Comparison of ENCODE assay signal across 25 cellular contexts in the genomic region with DNA sequence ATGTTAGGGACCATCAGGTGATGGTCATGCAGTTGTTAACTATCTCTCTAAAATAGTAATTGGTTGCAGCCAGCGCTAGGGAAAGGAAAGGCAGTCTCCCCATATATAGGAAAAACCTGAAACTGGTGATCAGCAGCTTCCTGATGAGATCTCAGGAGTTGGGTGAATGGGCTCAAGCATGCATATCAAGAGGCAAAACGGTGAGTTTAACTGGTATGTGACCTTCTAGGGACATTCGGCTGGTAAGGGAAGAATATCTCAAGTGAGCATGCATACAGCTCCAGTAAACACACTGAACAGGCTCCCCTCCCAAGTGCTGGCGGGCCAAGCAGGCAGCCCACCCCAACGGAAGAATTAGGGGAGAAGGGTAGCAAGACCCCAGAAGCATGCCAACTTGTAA. TPM values are rescaled to one million over a fixed set of nuclear protein-coding genes. Genes with fewer than 3 reads are reported as not detected.
DNase-seq lines count a peak whose midpoint lies in the region; ATAC-seq, FAIRE-seq and TF ChIP-seq lines count a peak whose summit lies in the region.
"Had no signal": no experiment of that assay in that cellular context is flagged by ENCODE, and none has a peak within 500 bp of the region (broad histone marks: within the 10 kb centered on the region; RNA-seq: fewer than 3 reads in every experiment).

No MANE protein-coding gene starts in this region.

- H3K79me2 ChIP-seq in GM23338 (replicated peaks; ENCODE audit: insufficient read depth) = no peaks in the 10 kb centered on the region

- ATAC-seq in GM23338 (peak; percentile 60), WTC11 (peak; percentile 92), GM19023 (IDR thresholded peaks at IDR 0.05; ENCODE audit: unreplicated experiment) (no peak), left lobe of liver (no peak), GM19467 (IDR thresholded peaks at IDR 0.05; ENCODE audit: unreplicated experiment) (no peak)
- ATAC-seq: HCT116 had no signal

- no peaks in the 10 kb centered on the region for H3K36me3 Mint-ChIP-seq in GM23338 (ENCODE audit: low read depth)
- no peaks in the 10 kb centered on the region for H3K36me3 Mint-ChIP-seq in WTC11
- no peaks in the 10 kb centered on the region for H3K36me3 Mint-ChIP-seq in nephron (ENCODE audit: low read depth)
- H3K36me3 Mint-ChIP-seq: CD4-positive, CD25-positive, alpha-beta regulatory T cell had no signal

- H3K4me3 Mint-ChIP-seq in GM23338 (no peak overlapping the region), WTC11 (no peak overlapping the region), nephron (no peak overlapping the region)
- H3K4me3 Mint-ChIP-seq: CD4-positive, CD25-positive, alpha-beta regulatory T cell had no signal

- H3K4me1 Mint-ChIP-seq in GM23338 (peaks cover 12% of the 10 kb centered on the region; the same call in 2 of the 3 replicates), WTC11 (peaks cover 18% of the 10 kb centered on the region), nephron (peaks cover 10% of the 10 kb centered on the region)
- H3K4me1 Mint-ChIP-seq: CD4-positive, CD25-positive, alpha-beta regulatory T cell had no signal

- CTCF ChIA-PET in WTC11 (lab: Charles Lee) = no interaction called here

- H4K20me1 ChIP-seq in GM23338 (replicated peaks; ENCODE audit: insufficient read depth) = no peaks in the 10 kb centered on the region
- H4K20me1 ChIP-seq: BLaER1 had no signal

- no peaks in the 10 kb centered on the region; the same call in 2 of the 3 replicates for H3K9me3 Mint-ChIP-seq in GM23338
- H3K9me3 Mint-ChIP-seq in WTC11 = no peaks in the 10 kb centered on the region
- H3K9me3 Mint-ChIP-seq in nephron = no peaks in the 10 kb centered on the region

- no peaks in the 10 kb centered on the region for H3K27me3 ChIP-seq in GM23338 (ENCODE audit: insufficient read depth)
- H3K27me3 ChIP-seq: BLaER1, MG63, SJSA1 had no signal

- no peaks in the 10 kb centered on the region for H3F3A ChIP-seq in GM23338 (replicated peaks; ENCODE audit: low read depth)

- no peaks in the 10 kb centered on the region for H3K9me2 ChIP-seq in GM23338 (ENCODE audit: insufficient read depth)

- no peaks in the 10 kb centered on the region for H3K36me3 ChIP-seq in GM23338 (ENCODE audit: insufficient read depth)
- H3K36me3 ChIP-seq: BLaER1, MG63, SJSA1 had no signal

- TF ChIP-seq POLR2A in GM12892 (IDR thresholded peaks at IDR 0.05; ENCODE audit: low read depth, low read length) = no peak

- DNase-seq in GM23338 (ENCODE audit: low spot score) (peak; percentile 33), WTC11 (ENCODE audit: low spot score) (no peak), iPS DF 19.7 (ENCODE audit: low read depth, low spot score) (peak; percentile 28), left lobe of liver (ENCODE audit: low spot score) (no peak), GM12892 (ENCODE audit: insufficient read length) (no peak)
- DNase-seq: CD4-positive, CD25-positive, alpha-beta regulatory T cell; GM23248; KBM-7; MG63; NCI-H1105 treated with DMSO at 0.1 percent for 48 hours; NCI-H146; NCI-H2081; NCI-H2227 treated with DMSO at 0.1 percent for 48 hours; NCI-H69; Right ventricle myocardium superior; RPMI8226 had no signal

- peak overlapping the region; percentile 86 for H3K27ac Mint-ChIP-seq in GM23338
- 0 out of 2 replicates have a peak overlapping the region, but pooled peaks have one; percentile 40 for H3K27ac Mint-ChIP-seq in WTC11
- peak overlapping the region; percentile 13 to 85 (median 58) for H3K27ac Mint-ChIP-seq in nephron
- H3K27ac Mint-ChIP-seq: CD4-positive, CD25-positive, alpha-beta regulatory T cell had no signal

- H3K4me3 ChIP-seq in GM23338 = no peak overlapping the region
- H3K4me3 ChIP-seq: BLaER1, GM23248, MG63, SJSA1 had no signal

- no peak overlapping the region for H3K27ac ChIP-seq in GM23338 (ENCODE audit: low read depth)
- H3K27ac ChIP-seq: BLaER1, GM23248, SJSA1 had no signal

- no peak for TF ChIP-seq CTCF in GM23338 (conservative IDR thresholded peaks at IDR 0.05; ENCODE audit: low read depth in 2 of 2)
- TF ChIP-seq CTCF in WTC11 (IDR thresholded peaks at IDR 0.05) = no peak
- no peak for TF ChIP-seq CTCF in nephron (IDR thresholded peaks at IDR 0.05; ENCODE audit: unreplicated experiment in 3 of 3)

- no peak for FAIRE-seq in GM12892 (lab: Jason Lieb, UNC)
- FAIRE-seq: G401.6 had no signal

- POLR2A ChIA-PET in WTC11 (lab: Charles Lee) = interaction anchor here (0.8 kb wide), 1 partner anchor 10 kb away, joined by 3 read pairs; no protein-coding TSS in a partner anchor

- H3K27me3 Mint-ChIP-seq in GM23338 (ENCODE audit: insufficient read depth, low read depth, poor library complexity) (peaks cover 3% of the 10 kb centered on the region), WTC11 (ENCODE audit: low read depth) (no peaks in the 10 kb centered on the region), nephron (ENCODE audit: low read depth) (no peaks in the 10 kb centered on the region)
- H3K27me3 Mint-ChIP-seq: CD4-positive, CD25-positive, alpha-beta regulatory T cell had no signal

- no peak overlapping the region for H2AFZ ChIP-seq in GM23338
- H2AFZ ChIP-seq: GM23248 had no signal

- H3K4me2 ChIP-seq in GM23338 = no peak overlapping the region
- H3K4me2 ChIP-seq: BLaER1 had no signal

- 0 out of 2 replicates have a peak, but pooled peaks cover 3% of the 10 kb centered on the region for H3K4me1 ChIP-seq in GM23338 (ENCODE audit: insufficient read depth)
- H3K4me1 ChIP-seq: BLaER1, SJSA1 had no signal

TF ChIP-seq in GM23338, 12 proteins besides CTCF, POLR2A, EP300 and RAD21 (continues in another document):
- TF ChIP-seq ZNF331 (CRISPR knock-in tag; IDR thresholded peaks at IDR 0.05; ENCODE audit: low read depth) (no peak), EZH2phosphoT487 (IDR thresholded peaks at IDR 0.05; ENCODE audit: unreplicated experiment) (no peak)

TF ChIP-seq in WTC11, 78 proteins besides CTCF, POLR2A, EP300 and RAD21:
- TF ChIP-seq, protein P1, sequence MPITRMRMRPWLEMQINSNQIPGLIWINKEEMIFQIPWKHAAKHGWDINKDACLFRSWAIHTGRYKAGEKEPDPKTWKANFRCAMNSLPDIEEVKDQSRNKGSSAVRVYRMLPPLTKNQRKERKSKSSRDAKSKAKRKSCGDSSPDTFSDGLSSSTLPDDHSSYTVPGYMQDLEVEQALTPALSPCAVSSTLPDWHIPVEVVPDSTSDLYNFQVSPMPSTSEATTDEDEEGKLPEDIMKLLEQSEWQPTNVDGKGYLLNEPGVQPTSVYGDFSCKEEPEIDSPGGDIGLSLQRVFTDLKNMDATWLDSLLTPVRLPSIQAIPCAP (CRISPR knock-in tag; IDR thresholded peaks at IDR 0.05) = no peak
- TF ChIP-seq GTF2I (CRISPR knock-in tag; conservative IDR thresholded peaks at IDR 0.05) (no peak), NR3C1 (CRISPR knock-in tag; conservative IDR thresholded peaks at IDR 0.05; ENCODE audit: low read depth) (no peak), NFATC4 (CRISPR knock-in tag; IDR thresholded peaks at IDR 0.05) (no peak), GRHL2 (CRISPR knock-in tag; IDR thresholded peaks at IDR 0.05; ENCODE audit: insufficient replicate concordance, severe bottlenecking) (no peak), ZNF416 (CRISPR knock-in tag; IDR thresholded peaks at IDR 0.05) (no peak), ATF1 (CRISPR knock-in tag; IDR thresholded peaks at IDR 0.05) (no peak), ZNF317 (CRISPR knock-in tag; IDR thresholded peaks at IDR 0.05; ENCODE audit: borderline replicate concordance, low read depth) (no peak)
- TF ChIP-seq, protein P2, sequence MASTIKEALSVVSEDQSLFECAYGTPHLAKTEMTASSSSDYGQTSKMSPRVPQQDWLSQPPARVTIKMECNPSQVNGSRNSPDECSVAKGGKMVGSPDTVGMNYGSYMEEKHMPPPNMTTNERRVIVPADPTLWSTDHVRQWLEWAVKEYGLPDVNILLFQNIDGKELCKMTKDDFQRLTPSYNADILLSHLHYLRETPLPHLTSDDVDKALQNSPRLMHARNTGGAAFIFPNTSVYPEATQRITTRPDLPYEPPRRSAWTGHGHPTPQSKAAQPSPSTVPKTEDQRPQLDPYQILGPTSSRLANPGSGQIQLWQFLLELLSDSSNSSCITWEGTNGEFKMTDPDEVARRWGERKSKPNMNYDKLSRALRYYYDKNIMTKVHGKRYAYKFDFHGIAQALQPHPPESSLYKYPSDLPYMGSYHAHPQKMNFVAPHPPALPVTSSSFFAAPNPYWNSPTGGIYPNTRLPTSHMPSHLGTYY (CRISPR knock-in tag; IDR thresholded peaks at IDR 0.05) = no peak
- TF ChIP-seq, protein P3, sequence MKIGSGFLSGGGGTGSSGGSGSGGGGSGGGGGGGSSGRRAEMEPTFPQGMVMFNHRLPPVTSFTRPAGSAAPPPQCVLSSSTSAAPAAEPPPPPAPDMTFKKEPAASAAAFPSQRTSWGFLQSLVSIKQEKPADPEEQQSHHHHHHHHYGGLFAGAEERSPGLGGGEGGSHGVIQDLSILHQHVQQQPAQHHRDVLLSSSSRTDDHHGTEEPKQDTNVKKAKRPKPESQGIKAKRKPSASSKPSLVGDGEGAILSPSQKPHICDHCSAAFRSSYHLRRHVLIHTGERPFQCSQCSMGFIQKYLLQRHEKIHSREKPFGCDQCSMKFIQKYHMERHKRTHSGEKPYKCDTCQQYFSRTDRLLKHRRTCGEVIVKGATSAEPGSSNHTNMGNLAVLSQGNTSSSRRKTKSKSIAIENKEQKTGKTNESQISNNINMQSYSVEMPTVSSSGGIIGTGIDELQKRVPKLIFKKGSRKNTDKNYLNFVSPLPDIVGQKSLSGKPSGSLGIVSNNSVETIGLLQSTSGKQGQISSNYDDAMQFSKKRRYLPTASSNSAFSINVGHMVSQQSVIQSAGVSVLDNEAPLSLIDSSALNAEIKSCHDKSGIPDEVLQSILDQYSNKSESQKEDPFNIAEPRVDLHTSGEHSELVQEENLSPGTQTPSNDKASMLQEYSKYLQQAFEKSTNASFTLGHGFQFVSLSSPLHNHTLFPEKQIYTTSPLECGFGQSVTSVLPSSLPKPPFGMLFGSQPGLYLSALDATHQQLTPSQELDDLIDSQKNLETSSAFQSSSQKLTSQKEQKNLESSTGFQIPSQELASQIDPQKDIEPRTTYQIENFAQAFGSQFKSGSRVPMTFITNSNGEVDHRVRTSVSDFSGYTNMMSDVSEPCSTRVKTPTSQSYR (CRISPR knock-in tag; IDR thresholded peaks at IDR 0.05) = no peak

RNA-seq across cellular contexts. Expression of a gene that starts 49.3 kb away (rescaled TPM):
- 4.3 and 7.8 TPM in 2 replicates for total RNA-seq in GM23338 (2014; rRNA removed; shearing (Covaris generic))
- 1.1 and 1.5 TPM in 2 replicates for polyA plus RNA-seq in GM23338 (2016; fragmentation: Nextera tagmentation; extraction: Ambion mirVana)
- total RNA-seq in WTC11 (2021) (11.7 to 12.4 TPM (median 12.0 TPM) in 3 replicates), left lobe of liver (0.20 TPM)
- polyA plus RNA-seq in GM12892 (2012; ENCODE audit: missing spikeins) = not detected
- total RNA-seq: A172; CD4-positive, CD25-positive, alpha-beta regulatory T cell; LHCN-M2; SJSA1 had no signal
- polyA plus RNA-seq: CD4-positive, CD25-positive, alpha-beta regulatory T cell had no signal

Comparison
In these comparisons a context has a peak if more than half of its experiments do, and no peak if none do; other contexts are left out.
1. ATAC-seq: peak in GM23338 (single experiment) and WTC11 (single experiment); none in GM19023 (single experiment), left lobe of liver (single experiment) and GM19467 (single experiment).
2. DNase-seq: peak in GM23338 (single experiment) and iPS DF 19.7 (single experiment); none in WTC11 (single experiment), left lobe of liver (single experiment) and GM12892 (single experiment).
3. Peak in every context shown above with its lines, with median percentiles within 50 percentile points of each other: H3K27ac Mint-ChIP-seq.